In the genomic region with DNA sequence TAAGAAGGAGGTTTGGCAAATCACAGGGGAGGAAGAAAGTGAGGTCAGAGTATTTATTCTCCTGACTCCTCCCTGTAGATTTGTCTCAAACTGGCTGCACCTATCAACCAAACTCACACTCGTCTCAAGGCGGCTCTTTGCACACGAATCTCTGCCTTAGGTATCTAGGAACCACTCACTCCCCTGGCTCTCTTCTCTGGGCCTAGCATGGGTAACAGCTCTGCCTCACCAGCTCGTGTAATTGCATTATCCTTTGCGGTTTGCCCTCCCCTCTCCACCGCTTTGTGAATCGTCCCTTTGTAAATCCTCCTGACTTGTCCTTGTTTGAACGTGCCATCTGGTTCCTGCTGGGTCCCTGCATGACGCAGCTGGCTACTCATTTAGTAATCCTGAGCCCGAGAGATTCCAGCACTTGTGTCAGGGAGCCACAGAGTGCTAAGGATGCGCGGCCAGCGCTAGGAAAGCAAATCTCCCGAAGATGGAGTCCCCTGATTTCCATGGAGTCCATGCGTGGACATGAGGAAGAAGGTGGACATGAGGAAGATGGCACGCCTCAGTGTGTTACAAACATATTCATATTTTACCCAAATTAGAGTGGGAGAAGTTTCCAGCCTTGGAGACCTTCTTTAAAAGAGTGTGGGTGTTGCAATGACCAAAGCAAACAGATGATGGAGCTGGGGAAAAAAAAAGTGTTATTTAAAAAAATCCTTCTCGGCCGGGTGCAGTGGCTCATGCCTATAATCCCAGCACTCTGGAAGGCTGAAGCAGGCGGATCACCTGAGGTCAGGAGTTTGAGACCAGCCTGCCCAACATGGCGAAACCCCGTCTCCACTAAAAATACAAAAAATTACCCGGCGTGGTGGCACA, we compare ENCODE assay signal across 8 cellular contexts. TPM values are rescaled to one million over a fixed set of nuclear protein-coding genes. Genes with fewer than 3 reads are reported as not detected.
A peak's percentile ranks its signal among the peaks of the same experiment; 100 is the strongest.
DNase-seq lines count a peak whose midpoint lies in the region; ATAC-seq and TF ChIP-seq lines count a peak whose summit lies in the region.

No MANE protein-coding gene starts in this region.

- no peak for TF ChIP-seq CTCF in GM23338 (conservative IDR thresholded peaks at IDR 0.05; ENCODE audit: low read depth in 2 of 2)
- no peak for TF ChIP-seq CTCF in osteoblast (IDR thresholded peaks at IDR 0.05; ENCODE audit: extremely low read depth, low read depth, low read length)
- no peak for TF ChIP-seq CTCF in upper lobe of left lung (IDR thresholded peaks at IDR 0.05)

- TF ChIP-seq POLR2A in upper lobe of left lung (IDR thresholded peaks at IDR 0.05) = no peak

- no peaks in the 10 kb centered on the region for H3K9me2 ChIP-seq in GM23338 (ENCODE audit: insufficient read depth)

- H3K4me3 ChIP-seq in GM23338 (no peak overlapping the region), osteoblast (ENCODE audit: insufficient read depth, low read length) (no peak overlapping the region), upper lobe of left lung (no peak overlapping the region)

- intact Hi-C loops in left colon (cut with DNase I, micrococcal nuclease) = no loop called here

- peaks cover 7% of the 10 kb centered on the region for H3F3A ChIP-seq in GM23338 (replicated peaks; ENCODE audit: low read depth)

- H3K27ac ChIP-seq in GM23338 (ENCODE audit: low read depth) (peak overlapping the region; percentile 81), osteoblast (ENCODE audit: low read depth, low read length) (no peak overlapping the region), upper lobe of left lung (no peak overlapping the region)

- peaks cover 6% of the 10 kb centered on the region for H3K4me1 ChIP-seq in GM23338 (ENCODE audit: insufficient read depth)
- H3K4me1 ChIP-seq in osteoblast (ENCODE audit: insufficient read depth, low read length) = peaks cover 8% of the 10 kb centered on the region
- peaks cover 6 to 9% (median 6%) of the 10 kb centered on the region in 4 donors for H3K4me1 ChIP-seq in upper lobe of left lung

- H3K36me3 ChIP-seq in GM23338 (ENCODE audit: insufficient read depth) (no peaks in the 10 kb centered on the region), osteoblast (ENCODE audit: insufficient read depth, low read length) (no peaks in the 10 kb centered on the region), upper lobe of left lung (peaks cover 0 to 17% (median 0%) of the 10 kb centered on the region in 4 donors)

- peaks cover 25% of the 10 kb centered on the region for H3K4me1 Mint-ChIP-seq in GM23338

- H3K9me3 ChIP-seq in osteoblast (ENCODE audit: low read depth, low read length) = no peaks in the 10 kb centered on the region
- no peaks in the 10 kb centered on the region for H3K9me3 ChIP-seq in upper lobe of left lung

- no peak for TF ChIP-seq EP300 in upper lobe of left lung (IDR thresholded peaks at IDR 0.05)

- H3K4me3 Mint-ChIP-seq in GM23338 = peak overlapping the region; percentile 7; the same call in 2 of the 3 replicates

- H2AFZ ChIP-seq in GM23338 (peak overlapping the region; percentile 77), osteoblast (ENCODE audit: low read length) (peak overlapping the region; percentile 84)

- H3K27me3 ChIP-seq in GM23338 (ENCODE audit: insufficient read depth) (no peaks in the 10 kb centered on the region), osteoblast (ENCODE audit: insufficient read depth, low read length) (peaks cover 12% of the 10 kb centered on the region), upper lobe of left lung (no peaks in the 10 kb centered on the region)

- H3K4me2 ChIP-seq in GM23338 = peak overlapping the region; percentile 49; the same call in 1 of the 2 replicates
- peak overlapping the region; percentile 56 for H3K4me2 ChIP-seq in osteoblast (ENCODE audit: insufficient read depth, low read length)

- WGBS in upper lobe of left lung, 2 donors = 68 to 69% methylated on average over 23 of the region's 23 CpGs

- ATAC-seq in GM23338 (peak; percentile 90), GM18498 (IDR thresholded peaks at IDR 0.05; ENCODE audit: unreplicated experiment) (no peak), GM18519 (IDR thresholded peaks at IDR 0.05; ENCODE audit: low FRiP score, unreplicated experiment) (no peak), upper lobe of left lung (ENCODE audit: low FRiP score in 2 of 2) (no peak), left colon (no peak)

- no peaks in the 10 kb centered on the region for H3K9me3 Mint-ChIP-seq in GM23338

- peaks cover 3% of the 10 kb centered on the region; the same call in 2 of the 3 replicates for H3K36me3 Mint-ChIP-seq in GM23338 (ENCODE audit: low read depth)

- DNase-seq in GM23338 (ENCODE audit: low spot score) (peak; percentile 83), NCI-H2196 treated with DMSO at 0.1 percent for 48 hours (lab: John Stamatoyannopoulos, UW; ENCODE audit: unreplicated experiment) (peak; percentile 84), cerebellum (ENCODE audit: low spot score) (peak; percentile 82), osteoblast (ENCODE audit: insufficient read length, low spot score, missing footprints) (peak; percentile 87), upper lobe of left lung (no peak), left colon (no peak)

- H4K20me1 ChIP-seq in GM23338 (replicated peaks; ENCODE audit: insufficient read depth) = no peaks in the 10 kb centered on the region
- no peaks in the 10 kb centered on the region for H4K20me1 ChIP-seq in osteoblast (ENCODE audit: insufficient read depth, low read length)

- peaks cover 7% of the 10 kb centered on the region for H3K27me3 Mint-ChIP-seq in GM23338 (ENCODE audit: insufficient read depth, low read depth, poor library complexity)

- peak overlapping the region; percentile 84 for H3K27ac Mint-ChIP-seq in GM23338

- H3K79me2 ChIP-seq in GM23338 (replicated peaks; ENCODE audit: insufficient read depth) (no peaks in the 10 kb centered on the region), osteoblast (ENCODE audit: insufficient read depth, low read length) (no peaks in the 10 kb centered on the region)

TF ChIP-seq in GM23338, 12 proteins besides CTCF, POLR2A, EP300 and RAD21:
- TF ChIP-seq ZNF114 (CRISPR knock-in tag; IDR thresholded peaks at IDR 0.05) (no peak), ZNF331 (CRISPR knock-in tag; IDR thresholded peaks at IDR 0.05; ENCODE audit: low read depth) (no peak), POLR2AphosphoS5 (IDR thresholded peaks at IDR 0.05; ENCODE audit: low read depth) (no peak), NANOG (IDR thresholded peaks at IDR 0.05; ENCODE audit: borderline replicate concordance) (no peak), CREB1 (CRISPR knock-in tag; IDR thresholded peaks at IDR 0.05; ENCODE audit: low read depth) (0 out of 2 replicates have a peak, but pooled peaks have one; percentile 29), JUNB (IDR thresholded peaks at IDR 0.05; ENCODE audit: unreplicated experiment) (no peak), REST (IDR thresholded peaks at IDR 0.05; ENCODE audit: unreplicated experiment) (no peak)
- TF ChIP-seq, protein P1, sequence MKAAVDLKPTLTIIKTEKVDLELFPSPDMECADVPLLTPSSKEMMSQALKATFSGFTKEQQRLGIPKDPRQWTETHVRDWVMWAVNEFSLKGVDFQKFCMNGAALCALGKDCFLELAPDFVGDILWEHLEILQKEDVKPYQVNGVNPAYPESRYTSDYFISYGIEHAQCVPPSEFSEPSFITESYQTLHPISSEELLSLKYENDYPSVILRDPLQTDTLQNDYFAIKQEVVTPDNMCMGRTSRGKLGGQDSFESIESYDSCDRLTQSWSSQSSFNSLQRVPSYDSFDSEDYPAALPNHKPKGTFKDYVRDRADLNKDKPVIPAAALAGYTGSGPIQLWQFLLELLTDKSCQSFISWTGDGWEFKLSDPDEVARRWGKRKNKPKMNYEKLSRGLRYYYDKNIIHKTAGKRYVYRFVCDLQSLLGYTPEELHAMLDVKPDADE (IDR thresholded peaks at IDR 0.05) = no peak

RNA-seq across cellular contexts. Expression of gene NRROS, which starts 26.7 kb away (rescaled TPM):
- 5.9 and 8.5 TPM in 2 replicates for total RNA-seq in GM23338 (2014; rRNA removed; shearing (Covaris generic))
- 1.2 and 2.3 TPM in 2 replicates for polyA plus RNA-seq in GM23338 (2016; fragmentation: Nextera tagmentation; extraction: Ambion mirVana)
- total RNA-seq in cerebellum (1.9 TPM), osteoblast (0.72 and 1.2 TPM in 2 replicates), upper lobe of left lung (10 to 100 TPM in 5 of 6 donors, 1 to 10 TPM in 1; 6.5 to 23.2 (median 16.4) TPM), left colon (1 to 10 TPM; 1.3 to 4.0 TPM)

RNA-seq across cellular contexts. Expression of gene CEP19, which starts 45.8 kb away (rescaled TPM):
- 1.6 and 2.3 TPM in 2 replicates for total RNA-seq in GM23338 (2014; rRNA removed; shearing (Covaris generic))
- polyA plus RNA-seq in GM23338 (2016; fragmentation: Nextera tagmentation; extraction: Ambion mirVana) = 1.8 and 2.5 TPM in 2 replicates
- total RNA-seq in cerebellum = 8.0 TPM
- total RNA-seq in osteoblast = 3.6 and 3.8 TPM in 2 replicates
- 1 to 10 TPM; 1.2 to 9.0 (median 2.6) TPM for total RNA-seq in upper lobe of left lung
- under 1 TPM; 0.43 to 0.78 TPM for total RNA-seq in left colon

RNA-seq across cellular contexts. Expression of gene PIGX, which starts 45.9 kb away (rescaled TPM):
- total RNA-seq in GM23338 (2014; rRNA removed; shearing (Covaris generic)) = 14.5 and 24.4 TPM in 2 replicates
- 13.0 and 13.4 TPM in 2 replicates for polyA plus RNA-seq in GM23338 (2016; fragmentation: Nextera tagmentation; extraction: Ambion mirVana)
- total RNA-seq in cerebellum (27.7 TPM), osteoblast (19.2 and 26.8 TPM in 2 replicates), upper lobe of left lung (10 to 100 TPM in 5 of 6 donors, 1 to 10 TPM in 1; 9.4 to 19.5 (median 17.4) TPM), left colon (10 to 100 TPM; 24.5 to 31.7 TPM)

Comparison
In these comparisons a context has a peak if more than half of its experiments do, and no peak if none do; other contexts are left out.
1. DNase-seq: peak in GM23338 (single experiment), NCI-H2196 treated with DMSO at 0.1 percent for 48 hours (single experiment), cerebellum (single experiment) and osteoblast (single experiment); none in upper lobe of left lung (0 of 2) and left colon (0 of 2).